Comparison of ENCODE assay signal across 14 cellular contexts in the genomic region with DNA sequence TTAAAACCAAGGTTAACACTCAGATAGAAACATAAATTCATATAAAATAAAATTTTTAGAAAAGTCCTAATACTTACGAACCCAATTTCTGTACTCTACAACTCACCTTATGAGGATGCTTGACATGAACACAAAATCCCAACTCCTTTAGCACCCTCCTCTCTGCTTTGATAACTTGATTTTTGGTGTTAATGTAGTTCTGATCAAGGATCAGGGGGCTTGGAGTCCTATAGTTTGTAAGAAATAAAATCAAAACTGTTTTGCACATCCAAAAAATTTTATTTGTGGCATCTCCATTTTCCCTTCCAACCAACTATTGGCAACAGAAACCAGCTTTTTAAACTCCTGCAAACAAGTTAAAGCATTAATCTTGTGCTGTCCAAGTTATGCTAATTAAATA.
"Had no signal": no experiment of that assay in that cellular context is flagged by ENCODE, and none has a peak within 500 bp of the region (broad histone marks: within the 10 kb centered on the region; RNA-seq: fewer than 3 reads in every experiment).

No MANE protein-coding gene starts in this region.

- H3K27ac Mint-ChIP-seq: activated B cell treated with CpG ODN at 0.5 μM for 24 hours; activated T-helper 2 cell treated with anti-CD3 and anti-CD28 coated beads, Interferon-gamma antibody, Interleukin-2, Interleukin-4, amounts not matched to agents 10 μg/mL and 5 μg/mL and 100 μg/mL, durations not matched to agents 14 hours and 24 hours and 36 hours had no signal

- H3K4me3 ChIP-seq: adrenal gland, mucosa of descending colon, right lobe of liver, spleen had no signal

- ATAC-seq: mucosa of descending colon; naive thymus-derived CD8-positive, alpha-beta T cell; psoas muscle; right lobe of liver had no signal

- H3K27me3 Mint-ChIP-seq: activated B cell treated with CpG ODN at 0.5 μM for 24 hours; naive thymus-derived CD8-positive, alpha-beta T cell had no signal

- H3K9me3 Mint-ChIP-seq: activated B cell treated with CpG ODN at 0.5 μM for 24 hours; activated T-helper 2 cell treated with anti-CD3 and anti-CD28 coated beads, Interferon-gamma antibody, Interleukin-2, Interleukin-4, amounts not matched to agents 10 μg/mL and 5 μg/mL and 100 μg/mL, durations not matched to agents 14 hours and 24 hours and 36 hours; naive thymus-derived CD8-positive, alpha-beta T cell had no signal

- DNase-seq: activated B cell treated with CpG ODN at 0.5 μM for 24 hours; adrenal gland; foreskin melanocyte; head of caudate nucleus; mucosa of descending colon; naive thymus-derived CD8-positive, alpha-beta T cell; nucleus accumbens; psoas muscle; right lobe of liver; spleen; stimulated activated CD4-positive, alpha-beta T cell treated with anti-CD3 and anti-CD28 coated beads, Interleukin-2, amount 100 ng/mL, for 24 hours; T-helper 2 cell; upper lobe of left lung had no signal

- H3K9me3 ChIP-seq: adrenal gland, mucosa of descending colon, psoas muscle, right lobe of liver, spleen, upper lobe of left lung had no signal

- H3K27me3 ChIP-seq: adrenal gland, right lobe of liver, spleen, upper lobe of left lung had no signal

- H3K4me3 Mint-ChIP-seq: activated B cell treated with CpG ODN at 0.5 μM for 24 hours had no signal

- H3K27ac ChIP-seq: adrenal gland, right lobe of liver, upper lobe of left lung had no signal
